In the genomic region with DNA sequence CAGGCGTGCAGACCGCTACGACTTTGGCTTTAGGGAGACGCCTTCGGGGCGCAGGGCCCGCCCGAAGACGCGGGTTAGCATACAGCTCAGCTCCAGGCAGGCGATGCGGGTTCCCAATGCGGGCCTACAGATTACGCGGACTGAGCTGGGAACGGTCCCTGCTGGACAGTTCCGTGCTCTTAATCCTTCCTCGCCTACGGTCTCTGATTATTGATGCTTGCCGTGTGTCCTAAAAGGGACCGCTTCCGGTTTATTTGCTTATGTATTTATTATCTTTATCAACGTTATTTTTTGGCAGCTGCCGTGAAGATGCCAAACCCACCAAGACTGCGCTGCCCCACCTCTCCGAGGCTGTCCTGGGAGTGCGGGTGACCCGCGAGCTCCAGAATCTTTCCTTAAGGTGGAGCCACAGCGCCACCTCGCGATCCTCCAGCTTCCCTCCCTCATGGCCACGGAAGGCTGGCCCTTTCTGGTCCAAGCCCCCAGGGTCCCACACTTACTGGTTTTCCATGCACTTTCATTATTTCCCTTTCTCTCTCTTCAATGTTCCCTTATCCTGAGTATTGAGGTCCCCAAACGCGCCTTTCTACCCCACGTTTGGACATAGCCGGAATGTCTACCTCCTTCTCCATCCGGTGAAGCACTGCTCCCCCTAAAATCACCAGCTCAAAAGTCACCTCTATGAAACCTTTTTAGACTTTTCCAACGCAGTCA, we compare ENCODE assay signal across 8 cellular contexts. TPM values are rescaled to one million over a fixed set of nuclear protein-coding genes. Genes with fewer than 3 reads are reported as not detected.
DNase-seq lines count a peak whose midpoint lies in the region; ATAC-seq and TF ChIP-seq lines count a peak whose summit lies in the region.

No MANE protein-coding gene starts in this region.

- H3K36me3 Mint-ChIP-seq in activated T-helper 1 cell treated with anti-CD3 and anti-CD28 coated beads, Interleukin-12 subunit alpha, Interleukin-12 subunit beta, Interleukin-2, Interleukin-4 antibody, amounts not matched to agents 30 ng/mL and 10 ng/mL and 1 ng/mL, durations not matched to agents 14 hours and 24 hours and 36 hours (ENCODE audit: low read depth): no peaks in the 10 kb centered on the region

- peak; percentile 93 for TF ChIP-seq CTCF in fibroblast of villous mesenchyme (IDR thresholded peaks at IDR 0.05; ENCODE audit: insufficient read depth, low read depth, low read length)
- TF ChIP-seq CTCF in thoracic aorta (IDR thresholded peaks at IDR 0.05): peak; percentile 92

- no peaks in the 10 kb centered on the region for H3K9me3 Mint-ChIP-seq in activated T-helper 1 cell treated with anti-CD3 and anti-CD28 coated beads, Interleukin-12 subunit alpha, Interleukin-12 subunit beta, Interleukin-2, Interleukin-4 antibody, amounts not matched to agents 30 ng/mL and 10 ng/mL and 1 ng/mL, durations not matched to agents 14 hours and 24 hours and 36 hours

- peaks cover 19% of the 10 kb centered on the region for H3K4me1 Mint-ChIP-seq in activated T-helper 1 cell treated with anti-CD3 and anti-CD28 coated beads, Interleukin-12 subunit alpha, Interleukin-12 subunit beta, Interleukin-2, Interleukin-4 antibody, amounts not matched to agents 30 ng/mL and 10 ng/mL and 1 ng/mL, durations not matched to agents 14 hours and 24 hours and 36 hours (ENCODE audit: low read depth)

- no peaks in the 10 kb centered on the region for H3K9me3 ChIP-seq in thoracic aorta

- ATAC-seq in HG03432 (IDR thresholded peaks at IDR 0.05; ENCODE audit: unreplicated experiment) (peak; percentile 55), thoracic aorta (ENCODE audit: insufficient number of reproducible peaks, low FRiP score, low read depth) (peak; percentile 54)

- H3K4me3 ChIP-seq in fibroblast of villous mesenchyme (ENCODE audit: low read depth, low read length) (peak overlapping the region; percentile 22), thoracic aorta (peak overlapping the region; percentile 72)

- H3K4me1 ChIP-seq in thoracic aorta (ENCODE audit: control insufficient read depth in 1 of 2, low read depth in 2 of 2): peaks cover 6 to 19% of the 10 kb centered on the region in 2 donors

- H3K27me3 ChIP-seq in thoracic aorta (replicated peaks; ENCODE audit: insufficient read depth): no peaks in the 10 kb centered on the region

- peak overlapping the region; percentile 77 for H3K4me3 Mint-ChIP-seq in activated T-helper 1 cell treated with anti-CD3 and anti-CD28 coated beads, Interleukin-12 subunit alpha, Interleukin-12 subunit beta, Interleukin-2, Interleukin-4 antibody, amounts not matched to agents 30 ng/mL and 10 ng/mL and 1 ng/mL, durations not matched to agents 14 hours and 24 hours and 36 hours

- peak overlapping the region; percentile 24 for H3K27ac Mint-ChIP-seq in activated T-helper 1 cell treated with anti-CD3 and anti-CD28 coated beads, Interleukin-12 subunit alpha, Interleukin-12 subunit beta, Interleukin-2, Interleukin-4 antibody, amounts not matched to agents 30 ng/mL and 10 ng/mL and 1 ng/mL, durations not matched to agents 14 hours and 24 hours and 36 hours

- no peaks in the 10 kb centered on the region for H3K36me3 ChIP-seq in thoracic aorta

- intact Hi-C loops in activated T-helper 1 cell treated with anti-CD3 and anti-CD28 coated beads, Interleukin-12 subunit alpha, Interleukin-12 subunit beta, Interleukin-2, Interleukin-4 antibody, amounts not matched to agents 30 ng/mL and 10 ng/mL and 1 ng/mL, durations not matched to agents 14 hours and 24 hours and 36 hours (cut with micrococcal nuclease): loop anchor here (1.0 to 10.0 kb wide), 6 partner anchors 26 to 1344 kb away; no protein-coding TSS in a partner anchor

- no peak overlapping the region for H3K27ac ChIP-seq in thoracic aorta

- peaks cover 71% of the 10 kb centered on the region for H3K27me3 Mint-ChIP-seq in activated T-helper 1 cell treated with anti-CD3 and anti-CD28 coated beads, Interleukin-12 subunit alpha, Interleukin-12 subunit beta, Interleukin-2, Interleukin-4 antibody, amounts not matched to agents 30 ng/mL and 10 ng/mL and 1 ng/mL, durations not matched to agents 14 hours and 24 hours and 36 hours (ENCODE audit: insufficient read depth)

- DNase-seq in CD1c-positive myeloid dendritic cell (ENCODE audit: extremely low spot score) (peak; percentile 78), GM19238 (ENCODE audit: insufficient read length, low spot score) (peak; percentile 70), OCI-M1 (lab: John Stamatoyannopoulos, UW) (peak; percentile 78), fibroblast of villous mesenchyme (ENCODE audit: low read depth) (peak; percentile 66), non-pigmented ciliary epithelial cell (ENCODE audit: low read depth) (peak; percentile 15), thoracic aorta (ENCODE audit: low spot score) (no peak)
- peak; percentile 40 for DNase-seq in activated T-helper 1 cell treated with anti-CD3 and anti-CD28 coated beads, Interleukin-12 subunit alpha, Interleukin-12 subunit beta, Interleukin-2, Interleukin-4 antibody, amounts not matched to agents 30 ng/mL and 10 ng/mL and 1 ng/mL, durations not matched to agents 14 hours and 24 hours and 36 hours (ENCODE audit: low spot score)

RNA-seq across cellular contexts. Expression of gene EBF1, which starts 7.0 kb away (rescaled TPM):
- total RNA-seq in activated T-helper 1 cell treated with anti-CD3 and anti-CD28 coated beads, Interleukin-12 subunit alpha, Interleukin-12 subunit beta, Interleukin-2, Interleukin-4 antibody, amounts not matched to agents 30 ng/mL and 10 ng/mL and 1 ng/mL, durations not matched to agents 14 hours and 24 hours and 36 hours: not detected in 2 replicates
- total RNA-seq in fibroblast of villous mesenchyme (8.1 and 9.1 TPM in 2 replicates), thoracic aorta (10 to 100 TPM; 52.1 to 54.4 TPM)
